ENCODE assay signal across 8 cellular contexts in the genomic region with DNA sequence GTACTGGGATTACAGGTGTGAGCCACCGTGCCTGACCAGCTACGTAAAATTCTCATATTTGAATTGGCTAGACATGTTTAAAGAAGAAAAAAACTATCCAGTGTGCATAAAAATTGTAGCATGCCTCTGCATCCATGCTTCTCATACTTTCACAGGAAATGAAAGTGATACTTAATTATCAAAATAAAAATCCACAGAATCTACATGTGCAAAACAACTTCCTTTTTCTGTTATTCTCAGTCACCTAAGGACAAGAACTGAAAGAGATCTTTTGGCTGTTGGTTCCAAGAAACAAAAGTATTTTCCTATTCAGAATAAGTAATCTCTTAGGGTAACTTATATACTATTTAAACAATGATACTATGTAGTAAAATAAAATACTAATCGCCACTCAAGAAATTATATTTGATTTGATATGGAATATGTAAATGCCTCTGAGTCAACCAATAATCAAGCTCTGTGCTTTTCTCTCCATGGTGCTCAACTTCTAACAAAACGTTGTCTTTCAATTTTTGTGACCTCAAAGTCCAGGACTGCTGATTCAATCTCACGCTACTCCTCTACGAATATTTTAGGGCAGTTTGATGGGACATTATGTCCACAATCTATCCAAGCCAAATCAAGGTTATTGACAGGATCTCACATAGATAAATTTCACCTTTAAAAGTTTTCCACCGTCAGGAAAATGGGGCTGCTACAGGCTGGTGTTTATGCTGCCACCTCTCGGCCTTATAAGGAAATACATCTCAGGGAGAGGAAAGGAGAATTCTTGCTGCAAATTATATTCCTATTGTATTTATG.
A peak's percentile ranks its signal among the peaks of the same experiment; 100 is the strongest.
DNase-seq lines count a peak whose midpoint lies in the region; ATAC-seq, FAIRE-seq and TF ChIP-seq lines count a peak whose summit lies in the region.

No MANE protein-coding gene starts in this region.

- peak; percentile 67 to 78 (median 75) for TF ChIP-seq CTCF in pancreas (IDR thresholded peaks at IDR 0.05)

- CTCF ChIA-PET in activated CD4-positive, alpha-beta T cell treated with anti-CD3 and anti-CD28 coated beads for 36 hours (lab: Charles Lee), result interaction anchor here (0.5 to 2.1 kb wide), 11 partner anchors 9 to 205 kb away, joined by 3 to 8 read pairs (median 4); no protein-coding TSS in a partner anchor

- H3K4me1 Mint-ChIP-seq in activated CD4-positive, alpha-beta T cell treated with anti-CD3 and anti-CD28 coated beads for 36 hours, result peaks cover 11% of the 10 kb centered on the region
- peaks cover 14% of the 10 kb centered on the region for H3K4me1 Mint-ChIP-seq in T-helper 1 cell treated with Interleukin-12 subunit alpha and Interleukin-12 subunit beta and Interleukin-4 antibody, amounts not matched to agents 30 μg/mL and 1 μg/mL, for 36 hours (ENCODE audit: low read depth)

- intact Hi-C loops in activated CD4-positive, alpha-beta T cell treated with anti-CD3 and anti-CD28 coated beads for 36 hours (cut with DNase I, micrococcal nuclease), result loop anchor here (1.0 to 10.0 kb wide), 5 partner anchors 152 to 625 kb away; no protein-coding TSS in a partner anchor
- intact Hi-C loops in pancreas (cut with DNase I), result no loop called here

- H3K27ac ChIP-seq in pancreas, result no peak overlapping the region

- H3K9me3 ChIP-seq in pancreas, result no peaks in the 10 kb centered on the region

- H3K9me3 Mint-ChIP-seq in activated CD4-positive, alpha-beta T cell treated with anti-CD3 and anti-CD28 coated beads for 36 hours (ENCODE audit: low read depth), result no peaks in the 10 kb centered on the region
- H3K9me3 Mint-ChIP-seq in T-helper 1 cell treated with Interleukin-12 subunit alpha and Interleukin-12 subunit beta and Interleukin-4 antibody, amounts not matched to agents 30 μg/mL and 1 μg/mL, for 36 hours, result no peaks in the 10 kb centered on the region

- H3K27me3 Mint-ChIP-seq in activated CD4-positive, alpha-beta T cell treated with anti-CD3 and anti-CD28 coated beads for 36 hours, result no peaks in the 10 kb centered on the region
- H3K27me3 Mint-ChIP-seq in T-helper 1 cell treated with Interleukin-12 subunit alpha and Interleukin-12 subunit beta and Interleukin-4 antibody, amounts not matched to agents 30 μg/mL and 1 μg/mL, for 36 hours (ENCODE audit: low read depth), result peaks cover 31% of the 10 kb centered on the region

- FAIRE-seq in pancreas (lab: Jason Lieb, UNC), result no peak

- H3K27me3 ChIP-seq in pancreas, result no peaks in the 10 kb centered on the region

- peaks cover 0 to 5% (median 0%) of the 10 kb centered on the region in 3 donors for H3K4me1 ChIP-seq in pancreas

- WGBS in pancreas, 2 donors, result 21 to 22% methylated on average over 8 of the region's 8 CpGs

- no peaks in the 10 kb centered on the region for H3K36me3 Mint-ChIP-seq in activated CD4-positive, alpha-beta T cell treated with anti-CD3 and anti-CD28 coated beads for 36 hours (ENCODE audit: low read depth)
- H3K36me3 Mint-ChIP-seq in T-helper 1 cell treated with Interleukin-12 subunit alpha and Interleukin-12 subunit beta and Interleukin-4 antibody, amounts not matched to agents 30 μg/mL and 1 μg/mL, for 36 hours (ENCODE audit: low read depth), result no peaks in the 10 kb centered on the region

- H3K4me3 Mint-ChIP-seq in activated CD4-positive, alpha-beta T cell treated with anti-CD3 and anti-CD28 coated beads for 36 hours, result peak overlapping the region; percentile 30
- H3K4me3 Mint-ChIP-seq in T-helper 1 cell treated with Interleukin-12 subunit alpha and Interleukin-12 subunit beta and Interleukin-4 antibody, amounts not matched to agents 30 μg/mL and 1 μg/mL, for 36 hours, result peak overlapping the region; percentile 61

- H3K4me3 ChIP-seq in pancreas, result no peak overlapping the region

- peak overlapping the region; percentile 69 for H3K27ac Mint-ChIP-seq in activated CD4-positive, alpha-beta T cell treated with anti-CD3 and anti-CD28 coated beads for 36 hours
- H3K27ac Mint-ChIP-seq in T-helper 1 cell treated with Interleukin-12 subunit alpha and Interleukin-12 subunit beta and Interleukin-4 antibody, amounts not matched to agents 30 μg/mL and 1 μg/mL, for 36 hours, result peak overlapping the region; percentile 66

- peak; percentile 21 for DNase-seq in activated CD4-positive, alpha-beta T cell treated with anti-CD3 and anti-CD28 coated beads for 36 hours
- no peak for DNase-seq in activated CD4-positive, alpha-beta T cell treated with anti-CD3 and anti-CD28 coated beads, Interleukin-2, amount 50 U/mL, for 48 hours
- peak; percentile 19 for DNase-seq in LHCN-M2 (ENCODE audit: low read depth)
- peak; percentile 21 to 61 for DNase-seq in erythroblast (lab: John Stamatoyannopoulos, UW)
- peak in 1 of 6 donors; percentile 22 for DNase-seq in pancreas

- ATAC-seq in activated CD4-positive, alpha-beta T cell treated with anti-CD3 and anti-CD28 coated beads for 36 hours, result no peak
- ATAC-seq in GM21367 (IDR thresholded peaks at IDR 0.05; ENCODE audit: unreplicated experiment) (peak; percentile 44), pancreas (peak; percentile 30 to 74 (median 70)), HG03095 (IDR thresholded peaks at IDR 0.05; ENCODE audit: unreplicated experiment) (no peak)

- no peak for TF ChIP-seq POLR2A in erythroblast (IDR thresholded peaks at IDR 0.05; ENCODE audit: low read length)

- POLR2A ChIA-PET in activated CD4-positive, alpha-beta T cell treated with anti-CD3 and anti-CD28 coated beads for 36 hours (lab: Charles Lee), result no interaction called here

- no peaks in the 10 kb centered on the region for H3K36me3 ChIP-seq in pancreas

Comparison
In these comparisons a context has a peak if more than half of its experiments do, and no peak if none do; other contexts are left out.
1. DNase-seq: peak in activated CD4-positive, alpha-beta T cell treated with anti-CD3 and anti-CD28 coated beads for 36 hours (single experiment), LHCN-M2 (single experiment) and erythroblast (2 of 2); none in activated CD4-positive, alpha-beta T cell treated with anti-CD3 and anti-CD28 coated beads, Interleukin-2, amount 50 U/mL, for 48 hours (0 of 2).
2. ATAC-seq: peak in GM21367 (single experiment) and pancreas (4 of 4); none in activated CD4-positive, alpha-beta T cell treated with anti-CD3 and anti-CD28 coated beads for 36 hours (single experiment) and HG03095 (single experiment).
3. intact Hi-C loops: an anchor here in activated CD4-positive, alpha-beta T cell treated with anti-CD3 and anti-CD28 coated beads for 36 hours (1.0 to 10.0 kb wide); none called in pancreas.